In the genomic region with DNA sequence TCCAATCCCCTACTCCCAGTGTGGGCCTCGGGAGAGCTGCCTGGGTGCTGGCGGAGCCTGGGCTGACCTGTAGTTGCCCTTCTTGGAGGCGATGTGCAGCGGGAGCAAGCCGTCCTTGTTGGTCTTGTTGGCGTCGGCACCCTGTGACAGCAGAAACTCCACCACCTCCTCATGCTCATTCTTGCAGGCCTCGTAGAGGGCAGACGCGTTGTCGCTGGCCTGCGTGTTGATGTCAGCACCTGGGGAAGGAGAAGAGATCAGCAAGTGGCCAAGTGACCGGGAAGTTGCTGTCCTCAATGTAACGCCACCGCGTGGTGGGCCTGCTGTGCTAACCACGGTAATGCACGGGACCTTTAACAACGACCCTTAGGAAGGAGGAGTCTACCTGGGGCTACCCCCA, we compare ENCODE assay signal across 1 cellular context.
TF ChIP-seq lines count a peak whose summit lies in the region.

No MANE protein-coding gene starts in this region.

TF ChIP-seq in H1, 55 proteins besides CTCF, POLR2A, EP300 and RAD21:
- TF ChIP-seq CHD1 (IDR thresholded peaks at IDR 0.05; ENCODE audit: low read depth, low read length): no peak
- TF ChIP-seq, protein P1, sequence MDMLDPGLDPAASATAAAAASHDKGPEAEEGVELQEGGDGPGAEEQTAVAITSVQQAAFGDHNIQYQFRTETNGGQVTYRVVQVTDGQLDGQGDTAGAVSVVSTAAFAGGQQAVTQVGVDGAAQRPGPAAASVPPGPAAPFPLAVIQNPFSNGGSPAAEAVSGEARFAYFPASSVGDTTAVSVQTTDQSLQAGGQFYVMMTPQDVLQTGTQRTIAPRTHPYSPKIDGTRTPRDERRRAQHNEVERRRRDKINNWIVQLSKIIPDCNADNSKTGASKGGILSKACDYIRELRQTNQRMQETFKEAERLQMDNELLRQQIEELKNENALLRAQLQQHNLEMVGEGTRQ (IDR thresholded peaks at IDR 0.05; ENCODE audit: low read length): no peak
